ENCODE assay signal across 1 cellular context in genomic region chr12:121626853-121627623, GRCh38.
TF ChIP-seq lines count a peak whose summit lies in the region.

No MANE protein-coding gene starts in this region.

TF ChIP-seq in HEK293, 187 proteins besides CTCF, POLR2A, EP300 and RAD21 (continued from another document and continues in another):
- TF ChIP-seq, protein P1, sequence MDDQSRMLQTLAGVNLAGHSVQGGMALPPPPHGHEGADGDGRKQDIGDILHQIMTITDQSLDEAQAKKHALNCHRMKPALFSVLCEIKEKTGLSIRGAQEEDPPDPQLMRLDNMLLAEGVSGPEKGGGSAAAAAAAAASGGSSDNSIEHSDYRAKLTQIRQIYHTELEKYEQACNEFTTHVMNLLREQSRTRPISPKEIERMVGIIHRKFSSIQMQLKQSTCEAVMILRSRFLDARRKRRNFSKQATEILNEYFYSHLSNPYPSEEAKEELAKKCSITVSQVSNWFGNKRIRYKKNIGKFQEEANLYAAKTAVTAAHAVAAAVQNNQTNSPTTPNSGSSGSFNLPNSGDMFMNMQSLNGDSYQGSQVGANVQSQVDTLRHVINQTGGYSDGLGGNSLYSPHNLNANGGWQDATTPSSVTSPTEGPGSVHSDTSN (CRISPR knock-in tag; IDR thresholded peaks at IDR 0.05), result no peak
- TF ChIP-seq ZNF266 (tag by site-specific recombination; IDR thresholded peaks at IDR 0.05; ENCODE audit: low read depth) (no peak), ZNF132 (tag by site-specific recombination; IDR thresholded peaks at IDR 0.05; ENCODE audit: borderline replicate concordance) (no peak), ZNF155 (tag by site-specific recombination; IDR thresholded peaks at IDR 0.05) (no peak), ZBTB48 (tag by site-specific recombination; IDR thresholded peaks at IDR 0.05) (no peak), SP2 (tag by site-specific recombination; IDR thresholded peaks at IDR 0.05) (peak; percentile 87), ZNF398 (tag by site-specific recombination; IDR thresholded peaks at IDR 0.05) (peak; percentile 75), ZNF10 (tag by site-specific recombination; IDR thresholded peaks at IDR 0.05) (no peak), ZNF311 (tag by site-specific recombination; IDR thresholded peaks at IDR 0.05; ENCODE audit: borderline replicate concordance) (no peak), ZNF423 (tag by site-specific recombination; IDR thresholded peaks at IDR 0.05) (peak; percentile 44; the same call in 1 of the 2 replicates), GLIS2 (tag by site-specific recombination; IDR thresholded peaks at IDR 0.05) (peak; percentile 87), GLI2 (tag by site-specific recombination; IDR thresholded peaks at IDR 0.05; ENCODE audit: borderline replicate concordance, low read depth) (no peak), PRDM10 (tag by site-specific recombination; IDR thresholded peaks at IDR 0.05) (peak; percentile 85), ZNF335 (tag by site-specific recombination; conservative IDR thresholded peaks at IDR 0.05) (peak; percentile 79), ZEB2 (tag by site-specific recombination; IDR thresholded peaks at IDR 0.05) (peak; percentile 19; the same call in 1 of the 2 replicates), IKZF3 (tag by site-specific recombination; IDR thresholded peaks at IDR 0.05) (no peak), PRDM2 (tag by site-specific recombination; IDR thresholded peaks at IDR 0.05; ENCODE audit: borderline replicate concordance) (no peak), ZNF610 (tag by site-specific recombination; IDR thresholded peaks at IDR 0.05; ENCODE audit: borderline replicate concordance) (no peak), ZNF211 (tag by site-specific recombination; IDR thresholded peaks at IDR 0.05; ENCODE audit: low read depth) (no peak), OSR2 (tag by site-specific recombination; IDR thresholded peaks at IDR 0.05) (no peak), ZNF664 (tag by site-specific recombination; IDR thresholded peaks at IDR 0.05) (no peak), REPIN1 (tag by site-specific recombination; IDR thresholded peaks at IDR 0.05; ENCODE audit: low read depth) (no peak), KLF16 (tag by site-specific recombination; IDR thresholded peaks at IDR 0.05) (0 out of 2 replicates have a peak, but pooled peaks have one; percentile 35), ELK4 (IDR thresholded peaks at IDR 0.05; ENCODE audit: borderline replicate concordance, low read depth, low read length) (no peak), FEZF1 (tag by site-specific recombination; IDR thresholded peaks at IDR 0.05) (no peak), ZNF473 (tag by site-specific recombination; IDR thresholded peaks at IDR 0.05) (no peak), ZNF626 (tag by site-specific recombination; IDR thresholded peaks at IDR 0.05) (no peak), PRDM1 (tag by site-specific recombination; IDR thresholded peaks at IDR 0.05) (no peak), ZBTB1 (tag by site-specific recombination; IDR thresholded peaks at IDR 0.05) (no peak), ZNF558 (tag by site-specific recombination; IDR thresholded peaks at IDR 0.05) (no peak), WT1 (tag by site-specific recombination; IDR thresholded peaks at IDR 0.05) (no peak)
- TF ChIP-seq, protein P2, sequence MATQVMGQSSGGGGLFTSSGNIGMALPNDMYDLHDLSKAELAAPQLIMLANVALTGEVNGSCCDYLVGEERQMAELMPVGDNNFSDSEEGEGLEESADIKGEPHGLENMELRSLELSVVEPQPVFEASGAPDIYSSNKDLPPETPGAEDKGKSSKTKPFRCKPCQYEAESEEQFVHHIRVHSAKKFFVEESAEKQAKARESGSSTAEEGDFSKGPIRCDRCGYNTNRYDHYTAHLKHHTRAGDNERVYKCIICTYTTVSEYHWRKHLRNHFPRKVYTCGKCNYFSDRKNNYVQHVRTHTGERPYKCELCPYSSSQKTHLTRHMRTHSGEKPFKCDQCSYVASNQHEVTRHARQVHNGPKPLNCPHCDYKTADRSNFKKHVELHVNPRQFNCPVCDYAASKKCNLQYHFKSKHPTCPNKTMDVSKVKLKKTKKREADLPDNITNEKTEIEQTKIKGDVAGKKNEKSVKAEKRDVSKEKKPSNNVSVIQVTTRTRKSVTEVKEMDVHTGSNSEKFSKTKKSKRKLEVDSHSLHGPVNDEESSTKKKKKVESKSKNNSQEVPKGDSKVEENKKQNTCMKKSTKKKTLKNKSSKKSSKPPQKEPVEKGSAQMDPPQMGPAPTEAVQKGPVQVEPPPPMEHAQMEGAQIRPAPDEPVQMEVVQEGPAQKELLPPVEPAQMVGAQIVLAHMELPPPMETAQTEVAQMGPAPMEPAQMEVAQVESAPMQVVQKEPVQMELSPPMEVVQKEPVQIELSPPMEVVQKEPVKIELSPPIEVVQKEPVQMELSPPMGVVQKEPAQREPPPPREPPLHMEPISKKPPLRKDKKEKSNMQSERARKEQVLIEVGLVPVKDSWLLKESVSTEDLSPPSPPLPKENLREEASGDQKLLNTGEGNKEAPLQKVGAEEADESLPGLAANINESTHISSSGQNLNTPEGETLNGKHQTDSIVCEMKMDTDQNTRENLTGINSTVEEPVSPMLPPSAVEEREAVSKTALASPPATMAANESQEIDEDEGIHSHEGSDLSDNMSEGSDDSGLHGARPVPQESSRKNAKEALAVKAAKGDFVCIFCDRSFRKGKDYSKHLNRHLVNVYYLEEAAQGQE (tag by site-specific recombination; IDR thresholded peaks at IDR 0.05), result no peak
- TF ChIP-seq, protein P3, sequence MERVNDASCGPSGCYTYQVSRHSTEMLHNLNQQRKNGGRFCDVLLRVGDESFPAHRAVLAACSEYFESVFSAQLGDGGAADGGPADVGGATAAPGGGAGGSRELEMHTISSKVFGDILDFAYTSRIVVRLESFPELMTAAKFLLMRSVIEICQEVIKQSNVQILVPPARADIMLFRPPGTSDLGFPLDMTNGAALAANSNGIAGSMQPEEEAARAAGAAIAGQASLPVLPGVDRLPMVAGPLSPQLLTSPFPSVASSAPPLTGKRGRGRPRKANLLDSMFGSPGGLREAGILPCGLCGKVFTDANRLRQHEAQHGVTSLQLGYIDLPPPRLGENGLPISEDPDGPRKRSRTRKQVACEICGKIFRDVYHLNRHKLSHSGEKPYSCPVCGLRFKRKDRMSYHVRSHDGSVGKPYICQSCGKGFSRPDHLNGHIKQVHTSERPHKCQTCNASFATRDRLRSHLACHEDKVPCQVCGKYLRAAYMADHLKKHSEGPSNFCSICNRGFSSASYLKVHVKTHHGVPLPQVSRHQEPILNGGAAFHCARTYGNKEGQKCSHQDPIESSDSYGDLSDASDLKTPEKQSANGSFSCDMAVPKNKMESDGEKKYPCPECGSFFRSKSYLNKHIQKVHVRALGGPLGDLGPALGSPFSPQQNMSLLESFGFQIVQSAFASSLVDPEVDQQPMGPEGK (tag by site-specific recombination; IDR thresholded peaks at IDR 0.05), result peak; percentile 65; the same call in 1 of the 2 replicates
- TF ChIP-seq, protein P4, sequence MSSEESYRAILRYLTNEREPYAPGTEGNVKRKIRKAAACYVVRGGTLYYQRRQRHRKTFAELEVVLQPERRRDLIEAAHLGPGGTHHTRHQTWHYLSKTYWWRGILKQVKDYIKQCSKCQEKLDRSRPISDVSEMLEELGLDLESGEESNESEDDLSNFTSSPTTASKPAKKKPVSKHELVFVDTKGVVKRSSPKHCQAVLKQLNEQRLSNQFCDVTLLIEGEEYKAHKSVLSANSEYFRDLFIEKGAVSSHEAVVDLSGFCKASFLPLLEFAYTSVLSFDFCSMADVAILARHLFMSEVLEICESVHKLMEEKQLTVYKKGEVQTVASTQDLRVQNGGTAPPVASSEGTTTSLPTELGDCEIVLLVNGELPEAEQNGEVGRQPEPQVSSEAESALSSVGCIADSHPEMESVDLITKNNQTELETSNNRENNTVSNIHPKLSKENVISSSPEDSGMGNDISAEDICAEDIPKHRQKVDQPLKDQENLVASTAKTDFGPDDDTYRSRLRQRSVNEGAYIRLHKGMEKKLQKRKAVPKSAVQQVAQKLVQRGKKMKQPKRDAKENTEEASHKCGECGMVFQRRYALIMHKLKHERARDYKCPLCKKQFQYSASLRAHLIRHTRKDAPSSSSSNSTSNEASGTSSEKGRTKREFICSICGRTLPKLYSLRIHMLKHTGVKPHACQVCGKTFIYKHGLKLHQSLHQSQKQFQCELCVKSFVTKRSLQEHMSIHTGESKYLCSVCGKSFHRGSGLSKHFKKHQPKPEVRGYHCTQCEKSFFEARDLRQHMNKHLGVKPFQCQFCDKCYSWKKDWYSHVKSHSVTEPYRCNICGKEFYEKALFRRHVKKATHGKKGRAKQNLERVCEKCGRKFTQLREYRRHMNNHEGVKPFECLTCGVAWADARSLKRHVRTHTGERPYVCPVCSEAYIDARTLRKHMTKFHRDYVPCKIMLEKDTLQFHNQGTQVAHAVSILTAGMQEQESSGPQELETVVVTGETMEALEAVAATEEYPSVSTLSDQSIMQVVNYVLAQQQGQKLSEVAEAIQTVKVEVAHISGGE (tag by site-specific recombination; conservative IDR thresholded peaks at IDR 0.05; ENCODE audit: low read depth), result no peak
